In genomic region chr17:65553009-65553645, GRCh38 we compare ENCODE assay signal across 13 cellular contexts. TPM values are rescaled to one million over a fixed set of nuclear protein-coding genes. Genes with fewer than 3 reads are reported as not detected.
DNase-seq lines count a peak whose midpoint lies in the region; ATAC-seq and TF ChIP-seq lines count a peak whose summit lies in the region.
"Had no signal": no experiment of that assay in that cellular context is flagged by ENCODE, and none has a peak within 500 bp of the region (broad histone marks: within the 10 kb centered on the region; RNA-seq: fewer than 3 reads in every experiment).

No MANE protein-coding gene starts in this region.

- 92 to 93% methylated on average over 6 of the region's 6 CpGs for WGBS in body of pancreas, 2 donors

- H3K9me3 ChIP-seq in body of pancreas = no peaks in the 10 kb centered on the region

- no peaks in the 10 kb centered on the region for H3K27me3 Mint-ChIP-seq in activated naive CD4-positive, alpha-beta T cell treated with anti-CD3 and anti-CD28 coated beads for 36 hours (ENCODE audit: low read depth)
- H3K27me3 Mint-ChIP-seq in T-helper 2 cell treated with Interferon-gamma antibody and Interleukin-4, amounts not matched to agents 5 μg/mL and 100 μg/mL, for 36 hours (ENCODE audit: low read depth) = peaks cover 18% of the 10 kb centered on the region
- no peaks in the 10 kb centered on the region for H3K27me3 Mint-ChIP-seq in stimulated activated naive CD8-positive, alpha-beta T cell treated with anti-CD3 and anti-CD28 coated beads, Interleukin-15, amount 100 ng/mL, for 72 hours
- H3K27me3 Mint-ChIP-seq in stimulated activated memory B cell treated with anti-CD40 and anti-IgM and Interleukin-4, amounts not matched to agents 10 μg/mL and 1 μg/mL and 100 μg/mL, for 72 hours = no peaks in the 10 kb centered on the region
- H3K27me3 Mint-ChIP-seq: stimulated activated naive B cell treated with anti-CD40 and anti-IgM and Interleukin-4, amounts not matched to agents 10 μg/mL and 1 μg/mL and 100 μg/mL, for 72 hours had no signal

- H3K9me3 Mint-ChIP-seq in activated naive CD4-positive, alpha-beta T cell treated with anti-CD3 and anti-CD28 coated beads for 36 hours = no peaks in the 10 kb centered on the region
- no peaks in the 10 kb centered on the region for H3K9me3 Mint-ChIP-seq in T-helper 2 cell treated with Interferon-gamma antibody and Interleukin-4, amounts not matched to agents 5 μg/mL and 100 μg/mL, for 36 hours
- no peaks in the 10 kb centered on the region for H3K9me3 Mint-ChIP-seq in stimulated activated naive CD8-positive, alpha-beta T cell treated with anti-CD3 and anti-CD28 coated beads, Interleukin-15, amount 100 ng/mL, for 72 hours
- no peaks in the 10 kb centered on the region for H3K9me3 Mint-ChIP-seq in stimulated activated memory B cell treated with anti-CD40 and anti-IgM and Interleukin-4, amounts not matched to agents 10 μg/mL and 1 μg/mL and 100 μg/mL, for 72 hours
- H3K9me3 Mint-ChIP-seq: activated naive CD8-positive, alpha-beta T cell treated with anti-CD3 and anti-CD28 coated beads, Interleukin-2, amount 10 ng/mL, durations not matched to agents 7 days and 5 days; natural killer cell treated with Interleukin-12 subunit alpha and Interleukin-12 subunit beta and Interleukin-15 and Interleukin-18, amount 100 ng/mL, for 72 hours; stimulated activated naive B cell treated with anti-CD40 and anti-IgM and Interleukin-4, amounts not matched to agents 10 μg/mL and 1 μg/mL and 100 μg/mL, for 72 hours had no signal

- no peak overlapping the region for H3K27ac ChIP-seq in body of pancreas
- H3K27ac ChIP-seq: RWPE1 had no signal

- peaks cover 49% of the 10 kb centered on the region for H3K4me1 Mint-ChIP-seq in activated naive CD4-positive, alpha-beta T cell treated with anti-CD3 and anti-CD28 coated beads for 36 hours (ENCODE audit: low read depth)
- peaks cover 16% of the 10 kb centered on the region for H3K4me1 Mint-ChIP-seq in T-helper 2 cell treated with Interferon-gamma antibody and Interleukin-4, amounts not matched to agents 5 μg/mL and 100 μg/mL, for 36 hours (ENCODE audit: low read depth)
- peaks cover 37% of the 10 kb centered on the region for H3K4me1 Mint-ChIP-seq in stimulated activated naive CD8-positive, alpha-beta T cell treated with anti-CD3 and anti-CD28 coated beads, Interleukin-15, amount 100 ng/mL, for 72 hours
- H3K4me1 Mint-ChIP-seq in stimulated activated memory B cell treated with anti-CD40 and anti-IgM and Interleukin-4, amounts not matched to agents 10 μg/mL and 1 μg/mL and 100 μg/mL, for 72 hours = no peaks in the 10 kb centered on the region

- H3K27ac Mint-ChIP-seq in activated naive CD4-positive, alpha-beta T cell treated with anti-CD3 and anti-CD28 coated beads for 36 hours = peak overlapping the region; percentile 65
- H3K27ac Mint-ChIP-seq in T-helper 2 cell treated with Interferon-gamma antibody and Interleukin-4, amounts not matched to agents 5 μg/mL and 100 μg/mL, for 36 hours = no peak overlapping the region
- H3K27ac Mint-ChIP-seq in stimulated activated naive CD8-positive, alpha-beta T cell treated with anti-CD3 and anti-CD28 coated beads, Interleukin-15, amount 100 ng/mL, for 72 hours = peak overlapping the region in 1 of 2 donors; percentile 19
- no peak overlapping the region for H3K27ac Mint-ChIP-seq in stimulated activated memory B cell treated with anti-CD40 and anti-IgM and Interleukin-4, amounts not matched to agents 10 μg/mL and 1 μg/mL and 100 μg/mL, for 72 hours
- H3K27ac Mint-ChIP-seq: activated naive CD8-positive, alpha-beta T cell treated with anti-CD3 and anti-CD28 coated beads, Interleukin-2, amount 10 ng/mL, durations not matched to agents 7 days and 5 days; natural killer cell treated with Interleukin-12 subunit alpha and Interleukin-12 subunit beta and Interleukin-15 and Interleukin-18, amount 100 ng/mL, for 72 hours; stimulated activated naive B cell treated with anti-CD40 and anti-IgM and Interleukin-4, amounts not matched to agents 10 μg/mL and 1 μg/mL and 100 μg/mL, for 72 hours had no signal

- CTCF ChIA-PET in activated naive CD4-positive, alpha-beta T cell treated with anti-CD3 and anti-CD28 coated beads for 36 hours (lab: Charles Lee) = interaction anchor here (0.7 kb wide), 1 partner anchor 610 kb away, joined by 3 read pairs; no protein-coding TSS in a partner anchor

- peak overlapping the region; percentile 41 for H3K4me3 Mint-ChIP-seq in activated naive CD4-positive, alpha-beta T cell treated with anti-CD3 and anti-CD28 coated beads for 36 hours
- peak overlapping the region; percentile 47 for H3K4me3 Mint-ChIP-seq in T-helper 2 cell treated with Interferon-gamma antibody and Interleukin-4, amounts not matched to agents 5 μg/mL and 100 μg/mL, for 36 hours
- H3K4me3 Mint-ChIP-seq in stimulated activated naive CD8-positive, alpha-beta T cell treated with anti-CD3 and anti-CD28 coated beads, Interleukin-15, amount 100 ng/mL, for 72 hours = peak overlapping the region; percentile 37 to 56
- H3K4me3 Mint-ChIP-seq in stimulated activated memory B cell treated with anti-CD40 and anti-IgM and Interleukin-4, amounts not matched to agents 10 μg/mL and 1 μg/mL and 100 μg/mL, for 72 hours = no peak overlapping the region
- H3K4me3 Mint-ChIP-seq: activated naive CD8-positive, alpha-beta T cell treated with anti-CD3 and anti-CD28 coated beads, Interleukin-2, amount 10 ng/mL, durations not matched to agents 7 days and 5 days; natural killer cell treated with Interleukin-12 subunit alpha and Interleukin-12 subunit beta and Interleukin-15 and Interleukin-18, amount 100 ng/mL, for 72 hours; stimulated activated naive B cell treated with anti-CD40 and anti-IgM and Interleukin-4, amounts not matched to agents 10 μg/mL and 1 μg/mL and 100 μg/mL, for 72 hours had no signal

- H3K36me3 Mint-ChIP-seq in activated naive CD4-positive, alpha-beta T cell treated with anti-CD3 and anti-CD28 coated beads for 36 hours (ENCODE audit: low read depth) = peaks cover 14% of the 10 kb centered on the region
- peaks cover 18% of the 10 kb centered on the region for H3K36me3 Mint-ChIP-seq in T-helper 2 cell treated with Interferon-gamma antibody and Interleukin-4, amounts not matched to agents 5 μg/mL and 100 μg/mL, for 36 hours (ENCODE audit: low read depth)
- H3K36me3 Mint-ChIP-seq in stimulated activated memory B cell treated with anti-CD40 and anti-IgM and Interleukin-4, amounts not matched to agents 10 μg/mL and 1 μg/mL and 100 μg/mL, for 72 hours = peaks cover 4% of the 10 kb centered on the region
- H3K36me3 Mint-ChIP-seq: natural killer cell treated with Interleukin-12 subunit alpha and Interleukin-12 subunit beta and Interleukin-15 and Interleukin-18, amount 100 ng/mL, for 72 hours had no signal

- H3K27me3 ChIP-seq in body of pancreas = no peaks in the 10 kb centered on the region

- peak; percentile 23 for ATAC-seq in stimulated activated naive CD8-positive, alpha-beta T cell treated with anti-CD3 and anti-CD28 coated beads, Interleukin-15, amount 100 ng/mL, for 72 hours
- no peak for ATAC-seq in stimulated activated memory B cell treated with anti-CD40 and anti-IgM and Interleukin-4, amounts not matched to agents 10 μg/mL and 1 μg/mL and 100 μg/mL, for 72 hours
- ATAC-seq in body of pancreas (no peak), GM19035 (IDR thresholded peaks at IDR 0.05; ENCODE audit: unreplicated experiment) (no peak)
- ATAC-seq: stimulated activated naive B cell treated with anti-CD40 and anti-IgM and Interleukin-4, amounts not matched to agents 10 μg/mL and 1 μg/mL and 100 μg/mL, for 72 hours had no signal

- TF ChIP-seq CTCF in fibroblast of the aortic adventitia (IDR thresholded peaks at IDR 0.05; ENCODE audit: insufficient read depth, low read length) = no peak
- no peak for TF ChIP-seq CTCF in body of pancreas (IDR thresholded peaks at IDR 0.05)

- no peaks in the 10 kb centered on the region for H3K36me3 ChIP-seq in body of pancreas (replicated peaks in 1 of 2; ENCODE audit: insufficient read depth in 1 of 2, low read depth in 2 of 2)

- H3K4me1 ChIP-seq in body of pancreas = peaks cover 32% of the 10 kb centered on the region

- no peak for DNase-seq in activated naive CD4-positive, alpha-beta T cell treated with anti-CD3 and anti-CD28 coated beads for 36 hours
- no peak for DNase-seq in activated naive CD4-positive, alpha-beta T cell treated with Interleukin-2 at 50 U/mL for 16 hours
- DNase-seq in T-helper 2 cell treated with Interferon-gamma antibody and Interleukin-4, amounts not matched to agents 5 μg/mL and 100 μg/mL, for 36 hours (ENCODE audit: low spot score) = peak; percentile 9
- DNase-seq in fibroblast of the aortic adventitia (ENCODE audit: low read depth) (peak; percentile 90), body of pancreas (no peak)
- DNase-seq in stimulated activated naive CD8-positive, alpha-beta T cell treated with anti-CD3 and anti-CD28 coated beads, Interleukin-15, amount 100 ng/mL, for 72 hours = no peak
- DNase-seq: activated naive CD8-positive, alpha-beta T cell treated with anti-CD3 and anti-CD28 coated beads, Interleukin-2, amount 10 ng/mL, durations not matched to agents 7 days and 5 days; NCI-H2171 treated with DMSO at 0.1 percent for 48 hours; stimulated activated naive B cell treated with anti-CD40 and anti-IgM and Interleukin-4, amounts not matched to agents 10 μg/mL and 1 μg/mL and 100 μg/mL, for 72 hours had no signal

- H3K4me3 ChIP-seq in fibroblast of the aortic adventitia (ENCODE audit: low read depth, low read length) = no peak overlapping the region
- no peak overlapping the region for H3K4me3 ChIP-seq in body of pancreas

- no peak for TF ChIP-seq POLR2A in body of pancreas (IDR thresholded peaks at IDR 0.05)

- intact Hi-C loops in activated naive CD4-positive, alpha-beta T cell treated with anti-CD3 and anti-CD28 coated beads for 36 hours (cut with micrococcal nuclease) = loop anchor here (1.0 to 2.0 kb wide), 4 partner anchors 14 to 194 kb away; no protein-coding TSS in a partner anchor
- intact Hi-C loops in body of pancreas (cut with DNase I) = loop anchor here (5.0 kb wide), 1 partner anchor 256 kb away; no protein-coding TSS in a partner anchor

RNA-seq across cellular contexts. Expression of gene AXIN2, which starts 8.3 kb away (rescaled TPM):
- 1 to 10 TPM; 2.3 to 2.5 TPM for total RNA-seq in activated naive CD4-positive, alpha-beta T cell treated with anti-CD3 and anti-CD28 coated beads for 36 hours
- 8.0 and 11.1 TPM in 2 replicates for total RNA-seq in fibroblast of the aortic adventitia (ENCODE audit: low replicate concordance)
- 10 to 100 TPM in 1 of 2 donors, 1 to 10 TPM in 1; 5.4 to 16.2 TPM for total RNA-seq in body of pancreas

Comparison
In these comparisons a context has a peak if more than half of its experiments do, and no peak if none do; other contexts are left out.
1. DNase-seq: peak in T-helper 2 cell treated with Interferon-gamma antibody and Interleukin-4, amounts not matched to agents 5 μg/mL and 100 μg/mL, for 36 hours (single experiment) and fibroblast of the aortic adventitia (single experiment); none in activated naive CD4-positive, alpha-beta T cell treated with anti-CD3 and anti-CD28 coated beads for 36 hours (single experiment), activated naive CD4-positive, alpha-beta T cell treated with Interleukin-2 at 50 U/mL for 16 hours (single experiment), stimulated activated naive CD8-positive, alpha-beta T cell treated with anti-CD3 and anti-CD28 coated beads, Interleukin-15, amount 100 ng/mL, for 72 hours (0 of 2) and body of pancreas (0 of 4).